Comparison of ENCODE assay signal across 9 cellular contexts in genomic region chr22:30947821-30948454, GRCh38. TPM values are rescaled to one million over a fixed set of nuclear protein-coding genes. Genes with fewer than 3 reads are reported as not detected.
A peak's percentile ranks its signal among the peaks of the same experiment; 100 is the strongest.
DNase-seq lines count a peak whose midpoint lies in the region; ATAC-seq and TF ChIP-seq lines count a peak whose summit lies in the region.
"Had no signal": no experiment of that assay in that cellular context is flagged by ENCODE, and none has a peak within 500 bp of the region (broad histone marks: within the 10 kb centered on the region; RNA-seq: fewer than 3 reads in every experiment).

No MANE protein-coding gene starts in this region.

- DNase-seq in BE2C (no peak), HCEC 1CT (peak; percentile 43), T-helper 17 cell (no peak), retina (peak; percentile 39), ecto neural progenitor cell (ENCODE audit: low spot score) (no peak)

- peaks cover 46% of the 10 kb centered on the region for H3K4me1 Mint-ChIP-seq in T-helper 17 cell

- peak; percentile 43 for ATAC-seq in T-helper 17 cell
- peak; percentile 71 for ATAC-seq in gastroesophageal sphincter
- no peak for ATAC-seq in GM19463 (IDR thresholded peaks at IDR 0.05; ENCODE audit: unreplicated experiment)
- no peak for ATAC-seq in GM18861 (IDR thresholded peaks at IDR 0.05; ENCODE audit: unreplicated experiment)

- peaks cover 26% of the 10 kb centered on the region for H3K36me3 Mint-ChIP-seq in T-helper 17 cell (ENCODE audit: low read depth)

- H3K27ac Mint-ChIP-seq in T-helper 17 cell = no peak overlapping the region

- H3K27ac ChIP-seq in gastroesophageal sphincter = peak overlapping the region; percentile 34 to 83 (median 82)

- WGBS in gastroesophageal sphincter (ENCODE audit: low coverage in 1 of 2), 2 donors = 0 to 3% methylated on average over 1 to 2 of the region's 2 CpGs

- H3K9me3 ChIP-seq in BE2C = no peaks in the 10 kb centered on the region
- H3K9me3 ChIP-seq in T-helper 17 cell (ENCODE audit: control insufficient read depth, low read length, poor library complexity, severe bottlenecking) = no peaks in the 10 kb centered on the region
- no peaks in the 10 kb centered on the region for H3K9me3 ChIP-seq in gastroesophageal sphincter

- H3K4me1 ChIP-seq in BE2C (no peaks in the 10 kb centered on the region), gastroesophageal sphincter (peaks cover 3 to 46% (median 21%) of the 10 kb centered on the region in 3 donors)

- H3K4me3 ChIP-seq in BE2C (ENCODE audit: low read depth, low read length) = no peak overlapping the region
- no peak overlapping the region for H3K4me3 ChIP-seq in gastroesophageal sphincter

- TF ChIP-seq CTCF in BE2C (IDR thresholded peaks at IDR 0.05; ENCODE audit: low read depth, low read length) = peak; percentile 73
- peak; percentile 58 to 84 (median 76) for TF ChIP-seq CTCF in gastroesophageal sphincter (IDR thresholded peaks at IDR 0.05)

- H3K36me3 ChIP-seq in BE2C (peaks cover 78% of the 10 kb centered on the region), gastroesophageal sphincter (peaks cover 0 to 81% of the 10 kb centered on the region in 2 donors)

- H3K27me3 ChIP-seq in BE2C (no peaks in the 10 kb centered on the region), gastroesophageal sphincter (no peaks in the 10 kb centered on the region)

- no peak for TF ChIP-seq POLR2A in gastroesophageal sphincter (IDR thresholded peaks at IDR 0.05)

- no peak overlapping the region for H3K4me3 Mint-ChIP-seq in T-helper 17 cell
- H3K4me3 Mint-ChIP-seq: memory B cell had no signal

- H3K27me3 Mint-ChIP-seq in T-helper 17 cell = no peaks in the 10 kb centered on the region
- H3K27me3 Mint-ChIP-seq: memory B cell had no signal

- no peak for TF ChIP-seq EP300 in gastroesophageal sphincter (IDR thresholded peaks at IDR 0.05)

RNA-seq across cellular contexts. Expression of gene MORC2, which starts 20.6 kb away (rescaled TPM):
- polyA plus RNA-seq in BE2C (2012; ENCODE audit: insufficient read depth, insufficient read length, low read depth) = 130 TPM
- 10 to 100 TPM; 28.9 to 35.9 TPM for total RNA-seq in T-helper 17 cell
- total RNA-seq in gastroesophageal sphincter = 10 to 100 TPM; 11.3 to 36.0 (median 29.6) TPM

RNA-seq across cellular contexts. Expression of gene TUG1, which starts 21.1 kb away (rescaled TPM):
- 117 TPM for polyA plus RNA-seq in BE2C (2012; ENCODE audit: insufficient read depth, insufficient read length, low read depth)
- total RNA-seq in T-helper 17 cell (10 to 100 TPM; 78.9 to 82.9 TPM), gastroesophageal sphincter (10 to 100 TPM; 53.8 to 89.8 (median 66.1) TPM)

Comparison
In these comparisons a context has a peak if more than half of its experiments do, and no peak if none do; other contexts are left out.
1. DNase-seq: peak in HCEC 1CT (single experiment) and retina (single experiment); none in BE2C (single experiment), T-helper 17 cell (0 of 3) and ecto neural progenitor cell (single experiment).
2. ATAC-seq: peak in T-helper 17 cell (single experiment) and gastroesophageal sphincter (single experiment); none in GM19463 (single experiment) and GM18861 (single experiment).